ENCODE assay signal across 8 cellular contexts in genomic region chr2:202375006-202375610, GRCh38. TPM values are rescaled to one million over a fixed set of nuclear protein-coding genes. Genes with fewer than 3 reads are reported as not detected.
A peak's percentile ranks its signal among the peaks of the same experiment; 100 is the strongest.
DNase-seq lines count a peak whose midpoint lies in the region; ATAC-seq and TF ChIP-seq lines count a peak whose summit lies in the region.

No MANE protein-coding gene starts in this region.

- DNase-seq in DMS53 (lab: John Stamatoyannopoulos, UW) (peak; percentile 71), LNCaP clone FGC (ENCODE audit: low read depth) (no peak), activated B cell treated with CpG ODN at 0.5 μM for 24 hours (peak; percentile 23), chondrocyte (ENCODE audit: low spot score) (no peak), kidney glomerular epithelial cell (lab: John Stamatoyannopoulos, UW) (peak; percentile 76)
- DNase-seq in stimulated activated CD4-positive, alpha-beta T cell treated with anti-CD3 and anti-CD28 coated beads, Interleukin-12 subunit alpha, Interleukin-12 subunit beta, amount 100 ng/mL, for 24 hours (ENCODE audit: low read depth in 2 of 2), result peak; percentile 23 to 55

- intact Hi-C loops in activated B cell treated with CpG ODN at 0.5 μM for 24 hours (cut with micrococcal nuclease), result loop anchor here (1.0 to 10.0 kb wide), 5 partner anchors 107 to 923 kb away; partner anchors contain the start of genes CARF, FZD7, STRADB and TRAK2

- H3K4me3 ChIP-seq in LNCaP clone FGC (ENCODE audit: low read depth, low read length), result peak overlapping the region; percentile 85

- H3K9me3 Mint-ChIP-seq in activated B cell treated with CpG ODN at 0.5 μM for 24 hours, result no peaks in the 10 kb centered on the region
- no peaks in the 10 kb centered on the region for H3K9me3 Mint-ChIP-seq in chondrocyte (ENCODE audit: low read depth)

- peak overlapping the region; percentile 83 for H3K27ac Mint-ChIP-seq in activated B cell treated with CpG ODN at 0.5 μM for 24 hours
- peak overlapping the region; percentile 98 for H3K27ac Mint-ChIP-seq in chondrocyte (ENCODE audit: unreplicated experiment)

- POLR2A ChIA-PET in activated B cell treated with CpG ODN at 0.5 μM for 24 hours (lab: Charles Lee), result no interaction called here

- CTCF ChIA-PET in activated B cell treated with CpG ODN at 0.5 μM for 24 hours (lab: Charles Lee), result no interaction called here

- peaks cover 15% of the 10 kb centered on the region for H3K36me3 Mint-ChIP-seq in activated B cell treated with CpG ODN at 0.5 μM for 24 hours (ENCODE audit: low read depth)
- peaks cover 1% of the 10 kb centered on the region for H3K36me3 Mint-ChIP-seq in chondrocyte (ENCODE audit: low read depth)

- H3K4me1 Mint-ChIP-seq in activated B cell treated with CpG ODN at 0.5 μM for 24 hours, result peaks cover 24% of the 10 kb centered on the region
- H3K4me1 Mint-ChIP-seq in chondrocyte (ENCODE audit: low read depth), result peaks cover 27% of the 10 kb centered on the region

- H3K27me3 Mint-ChIP-seq in activated B cell treated with CpG ODN at 0.5 μM for 24 hours, result no peaks in the 10 kb centered on the region
- no peaks in the 10 kb centered on the region for H3K27me3 Mint-ChIP-seq in chondrocyte (ENCODE audit: low read depth)

- TF ChIP-seq CTCF in LNCaP clone FGC (IDR thresholded peaks at IDR 0.05; ENCODE audit: control insufficient read depth, extremely low read depth, insufficient read depth) (no peak), activated B cell treated with CpG ODN at 0.5 μM for 24 hours (IDR thresholded peaks at IDR 0.05) (no peak), chondrocyte (IDR thresholded peaks at IDR 0.05) (peak; percentile 39)

- ATAC-seq in activated B cell treated with CpG ODN at 0.5 μM for 24 hours (ENCODE audit: low read depth) (peak; percentile 9), GM18519 (IDR thresholded peaks at IDR 0.05; ENCODE audit: low FRiP score, unreplicated experiment) (no peak), GM21786 (IDR thresholded peaks at IDR 0.05; ENCODE audit: unreplicated experiment) (no peak)

- H3K4me3 Mint-ChIP-seq in activated B cell treated with CpG ODN at 0.5 μM for 24 hours, result peak overlapping the region; percentile 98
- peak overlapping the region; percentile 99 for H3K4me3 Mint-ChIP-seq in chondrocyte (ENCODE audit: unreplicated experiment)

RNA-seq across cellular contexts. Expression of gene BMPR2, which starts 1.0 kb away (rescaled TPM):
- total RNA-seq in activated B cell treated with CpG ODN at 0.5 μM for 24 hours (16.5 and 16.8 TPM in 2 replicates), chondrocyte (88.5 to 113 TPM (median 92.0 TPM) in 3 replicates)

Comparison
In these comparisons a context has a peak if more than half of its experiments do, and no peak if none do; other contexts are left out.
1. DNase-seq: peak in DMS53 (single experiment), activated B cell treated with CpG ODN at 0.5 μM for 24 hours (single experiment), kidney glomerular epithelial cell (single experiment) and stimulated activated CD4-positive, alpha-beta T cell treated with anti-CD3 and anti-CD28 coated beads, Interleukin-12 subunit alpha, Interleukin-12 subunit beta, amount 100 ng/mL, for 24 hours (2 of 2); none in LNCaP clone FGC (single experiment) and chondrocyte (single experiment).